Comparison of ENCODE assay signal across 8 cellular contexts in the genomic region with DNA sequence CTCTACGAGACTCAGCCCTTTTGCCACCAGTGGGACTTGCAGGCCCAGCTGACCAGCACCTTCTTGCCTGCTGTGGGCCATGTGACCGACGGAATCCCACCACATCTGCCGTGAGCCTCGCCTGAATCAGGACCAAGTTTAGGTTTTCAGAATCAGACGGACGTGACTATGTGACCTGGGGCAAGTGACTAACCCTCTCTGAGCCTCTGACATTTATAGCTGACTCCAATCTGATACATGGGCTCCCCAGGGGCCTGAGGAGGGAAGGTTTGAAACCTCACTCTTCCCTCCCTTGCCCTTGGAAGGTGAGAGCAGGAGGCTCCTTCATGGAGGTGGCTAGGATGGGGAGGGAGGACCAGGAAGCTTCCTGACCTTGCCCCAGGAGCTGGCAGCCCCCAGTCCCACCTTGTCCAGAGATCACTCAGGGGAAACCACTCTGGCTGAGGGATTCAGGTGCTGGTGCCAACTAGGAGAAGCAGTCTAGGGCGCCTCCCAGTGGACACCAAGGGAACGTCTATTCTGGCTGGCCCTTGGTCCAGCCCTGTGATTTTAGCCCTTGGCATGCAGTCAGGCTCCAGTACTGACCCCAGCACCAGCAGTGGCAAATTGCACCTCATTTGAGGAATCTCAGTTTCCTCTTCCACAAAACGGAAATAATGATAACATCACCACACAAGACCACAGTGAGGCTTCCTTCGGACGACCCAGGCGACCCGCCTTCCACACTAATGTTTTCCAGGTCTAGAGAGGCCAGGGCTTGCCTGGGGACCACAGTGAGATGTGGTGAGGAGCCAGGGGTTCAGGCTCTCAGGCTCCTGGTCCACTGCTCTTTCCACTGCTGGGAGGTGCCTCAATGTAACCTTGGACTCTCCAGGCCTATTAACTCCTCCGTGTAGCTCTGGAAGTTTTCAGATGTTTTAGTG. TPM values are rescaled to one million over a fixed set of nuclear protein-coding genes. Genes with fewer than 3 reads are reported as not detected.
DNase-seq lines count a peak whose midpoint lies in the region; ATAC-seq, FAIRE-seq and TF ChIP-seq lines count a peak whose summit lies in the region.

No MANE protein-coding gene starts in this region.

- H4K8ac ChIP-seq in neuronal stem cell (ENCODE audit: low read depth, low read length), result no peak overlapping the region

- peak; percentile 68 to 72 for TF ChIP-seq RAD21 in A549 (conservative IDR thresholded peaks at IDR 0.05 in 1 of 2, IDR thresholded peaks at IDR 0.05 in 1 of 2)

- ATAC-seq in A549, result peak; percentile 81 to 95
- peak; percentile 58 for ATAC-seq in activated CD8-positive, alpha-beta T cell treated with anti-CD3 and anti-CD28 coated beads, Interleukin-2, amount 10 ng/mL, durations not matched to agents 7 days and 5 days
- ATAC-seq in HG02970 (IDR thresholded peaks at IDR 0.05; ENCODE audit: low FRiP score, unreplicated experiment), result no peak

- FAIRE-seq in A549 (lab: Jason Lieb, UNC), result no peak

- no peak overlapping the region for H2BK120ac ChIP-seq in neuronal stem cell (ENCODE audit: low read depth, low read length)

- H3K4ac ChIP-seq in neuronal stem cell (ENCODE audit: low read length), result no peak overlapping the region

- H3K36me3 ChIP-seq in neuronal stem cell (replicated peaks in 1 of 2; ENCODE audit: control insufficient read depth in 2 of 2, insufficient read depth in 2 of 2, low read length in 2 of 2), result no peaks in the 10 kb centered on the region

- peak overlapping the region; percentile 8 for H2BK15ac ChIP-seq in neuronal stem cell (ENCODE audit: low read length)

- H3K27ac ChIP-seq in A549, result no peak overlapping the region
- H3K27ac ChIP-seq in neuronal stem cell (replicated peaks; ENCODE audit: low read length), result no peak overlapping the region

- CTCF ChIA-PET in A549 (lab: Yijun Ruan, JAX), result interaction anchor here (0.6 to 4.5 kb wide), 38 partner anchors 8 to 434 kb away, joined by 3 to 59 read pairs (median 4); a partner anchor contains a TSS
- CTCF ChIA-PET in activated CD8-positive, alpha-beta T cell treated with anti-CD3 and anti-CD28 coated beads, Interleukin-2, amount 10 ng/mL, durations not matched to agents 7 days and 5 days (lab: Charles Lee), result interaction anchor here (0.7 to 2.1 kb wide), 4 partner anchors 11 to 181 kb away, joined by 3 to 6 read pairs (median 3); no protein-coding TSS in a partner anchor

- H3K9me3 ChIP-seq in A549 (no peaks in the 10 kb centered on the region), neuronal stem cell (replicated peaks in 1 of 2; ENCODE audit: control insufficient read depth in 2 of 2, insufficient read depth in 1 of 2, low read depth in 1 of 2, low read length in 2 of 2) (no peaks in the 10 kb centered on the region)

- H3K9ac ChIP-seq in neuronal stem cell (ENCODE audit: low read depth, low read length, poor library complexity), result peak overlapping the region; percentile 55

- peak overlapping the region; percentile 63 for H3K14ac ChIP-seq in neuronal stem cell (ENCODE audit: low read length)

- H2AFZ ChIP-seq in neuronal stem cell (ENCODE audit: low read length), result no peak overlapping the region

- H2BK5ac ChIP-seq in neuronal stem cell (ENCODE audit: low read length), result no peak overlapping the region

- 56% methylated on average over 13 of the region's 15 CpGs for WGBS in A549 (ENCODE audit: missing lambda C conversion rate)
- WGBS in neuronal stem cell (ENCODE audit: extremely low coverage in 2 of 2, insufficient read length in 2 of 2, insufficient replicate concordance in 1 of 2), 2 donors, result no CpG with 5 or more reads among the region's 15 CpGs

- H3K18ac ChIP-seq in neuronal stem cell (ENCODE audit: low read length), result peak overlapping the region; percentile 11

- H3K4me1 Mint-ChIP-seq in activated CD8-positive, alpha-beta T cell treated with anti-CD3 and anti-CD28 coated beads, Interleukin-2, amount 10 ng/mL, durations not matched to agents 7 days and 5 days (ENCODE audit: low read depth), result peaks cover 7% of the 10 kb centered on the region

- no peaks in the 10 kb centered on the region for H3K36me3 Mint-ChIP-seq in activated CD8-positive, alpha-beta T cell treated with anti-CD3 and anti-CD28 coated beads, Interleukin-2, amount 10 ng/mL, durations not matched to agents 7 days and 5 days (ENCODE audit: low read depth)

- peaks cover 6% of the 10 kb centered on the region for H3K27me3 Mint-ChIP-seq in activated CD8-positive, alpha-beta T cell treated with anti-CD3 and anti-CD28 coated beads, Interleukin-2, amount 10 ng/mL, durations not matched to agents 7 days and 5 days (ENCODE audit: low read depth)

- no peak overlapping the region for H4K91ac ChIP-seq in neuronal stem cell (ENCODE audit: low read depth, low read length, poor library complexity)

- H3K79me1 ChIP-seq in neuronal stem cell (ENCODE audit: low read depth, low read length), result no peaks in the 10 kb centered on the region

- H3K27me3 ChIP-seq in neuronal stem cell (ENCODE audit: control insufficient read depth in 3 of 3, insufficient read depth in 3 of 3, low read depth in 1 of 3, low read length in 3 of 3), result no peaks in the 10 kb centered on the region

- no peak overlapping the region for H3K4me3 Mint-ChIP-seq in activated CD8-positive, alpha-beta T cell treated with anti-CD3 and anti-CD28 coated beads, Interleukin-2, amount 10 ng/mL, durations not matched to agents 7 days and 5 days

- peak; percentile 65 to 67 for DNase-seq in A549 (ENCODE audit: low read depth in 1 of 2, low spot score in 1 of 2)
- DNase-seq in GM10266 (ENCODE audit: extremely low spot score), result peak; percentile 41
- DNase-seq in NCI-H2196 (lab: John Stamatoyannopoulos, UW; ENCODE audit: unreplicated experiment), result peak; percentile 71
- DNase-seq in activated CD8-positive, alpha-beta T cell treated with anti-CD3 and anti-CD28 coated beads, Interleukin-2, amount 10 ng/mL, durations not matched to agents 7 days and 5 days, result peak; percentile 57
- peak; percentile 82 for DNase-seq in fibroblast of mammary gland (ENCODE audit: low read depth)
- peak; percentile 67 for DNase-seq in neuronal stem cell (ENCODE audit: low spot score)
- DNase-seq in cerebellar nuclear complex (lab: John Stamatoyannopoulos, UW), result no peak

- no peak for TF ChIP-seq POLR2A in A549 (IDR thresholded peaks at IDR 0.05; ENCODE audit: low read length)

- H3K4me2 ChIP-seq in A549 (no peak overlapping the region), neuronal stem cell (ENCODE audit: insufficient read depth, low read length, poor library complexity, severe bottlenecking) (no peak overlapping the region)

- no peak for TF ChIP-seq EP300 in A549 (IDR thresholded peaks at IDR 0.05)

- H3K4me1 ChIP-seq in A549 (no peaks in the 10 kb centered on the region), neuronal stem cell (ENCODE audit: control insufficient read depth in 2 of 2, insufficient read depth in 1 of 2, low read depth in 1 of 2, low read length in 2 of 2) (peaks cover 15 to 22% of the 10 kb centered on the region in 2 donors)

- H3K23ac ChIP-seq in neuronal stem cell (ENCODE audit: low read depth, low read length, poor library complexity), result no peak overlapping the region

- POLR2A ChIA-PET in A549 (lab: Yijun Ruan, JAX), result no interaction called here
- POLR2A ChIA-PET in activated CD8-positive, alpha-beta T cell treated with anti-CD3 and anti-CD28 coated beads, Interleukin-2, amount 10 ng/mL, durations not matched to agents 7 days and 5 days (lab: Charles Lee), result no interaction called here

- H3K4me3 ChIP-seq in A549 (no peak overlapping the region), fibroblast of mammary gland (ENCODE audit: control insufficient read depth, low read depth, low read length) (no peak overlapping the region), neuronal stem cell (ENCODE audit: low read length in 2 of 2) (no peak overlapping the region)

- H2BK12ac ChIP-seq in neuronal stem cell (ENCODE audit: low read length), result peak overlapping the region; percentile 36

- no peaks in the 10 kb centered on the region for H3K9me3 Mint-ChIP-seq in activated CD8-positive, alpha-beta T cell treated with anti-CD3 and anti-CD28 coated beads, Interleukin-2, amount 10 ng/mL, durations not matched to agents 7 days and 5 days (ENCODE audit: insufficient read depth)

- TF ChIP-seq CTCF in A549 (IDR thresholded peaks at IDR 0.05), result peak; percentile 75
- peak; percentile 70 for TF ChIP-seq CTCF in GM10266 (IDR thresholded peaks at IDR 0.05; ENCODE audit: control insufficient read depth, insufficient read depth, low read depth, missing control alignments)
- TF ChIP-seq CTCF in fibroblast of mammary gland (conservative IDR thresholded peaks at IDR 0.05; ENCODE audit: control insufficient read depth, insufficient read depth, low read depth, low read length), result peak; percentile 95

- peak overlapping the region; percentile 53 for H2AK5ac ChIP-seq in neuronal stem cell (ENCODE audit: low read depth, low read length)

- no peak overlapping the region for H3K27ac Mint-ChIP-seq in activated CD8-positive, alpha-beta T cell treated with anti-CD3 and anti-CD28 coated beads, Interleukin-2, amount 10 ng/mL, durations not matched to agents 7 days and 5 days

TF ChIP-seq in A549, 52 proteins besides CTCF, POLR2A, EP300 and RAD21:
- TF ChIP-seq SMC3 (IDR thresholded peaks at IDR 0.05) (peak; percentile 53; the same call in 2 of the 3 replicates), RCOR1 (IDR thresholded peaks at IDR 0.05; ENCODE audit: low read depth, low read length) (no peak)

RNA-seq across cellular contexts. Expression of a gene that starts 47.2 kb away (rescaled TPM):
- 0.37 and 0.38 TPM in 2 replicates for polyA plus RNA-seq in A549 (2011; rRNA removed)
- polyA plus RNA-seq in A549 (2012; cell fraction: cytosol; rRNA removed), result 0.77 and 1.1 TPM in 2 replicates
- 0.61 and 1.3 TPM in 2 replicates for polyA plus RNA-seq in A549 (2012; cell fraction: nucleus; rRNA removed)
- polyA plus RNA-seq in A549 (2017; fragmentation: RNase III; extraction: RNeasy Plus Mini Kit Qiagen cat#74134 plus additional on column Dnase treatment), result 0.78 to 1.0 TPM (median 1.0 TPM) in 3 replicates
- 0.41 and 0.49 TPM in 2 replicates for polyA minus RNA-seq in A549 (2011; rRNA and poly(A)+ RNA removed)
- not detected for total RNA-seq in activated CD8-positive, alpha-beta T cell treated with anti-CD3 and anti-CD28 coated beads, Interleukin-2, amount 10 ng/mL, durations not matched to agents 7 days and 5 days
- polyA plus RNA-seq in neuronal stem cell (2013, experiment 1 of 2), result 2.5 TPM
- 2.3 TPM for polyA plus RNA-seq in neuronal stem cell (2013, experiment 2 of 2)

RNA-seq across cellular contexts. Expression of a gene that starts 52.1 kb away (rescaled TPM):
- polyA plus RNA-seq in A549 (2011; rRNA removed), result 0.93 and 1.2 TPM in 2 replicates
- 2.3 and 3.7 TPM in 2 replicates for polyA plus RNA-seq in A549 (2012; cell fraction: cytosol; rRNA removed)
- 6.3 and 8.7 TPM in 2 replicates for polyA plus RNA-seq in A549 (2012; cell fraction: nucleus; rRNA removed)
- 2.2 to 2.5 TPM (median 2.5 TPM) in 3 replicates for polyA plus RNA-seq in A549 (2017; fragmentation: RNase III; extraction: RNeasy Plus Mini Kit Qiagen cat#74134 plus additional on column Dnase treatment)
- 2.0 and 2.3 TPM in 2 replicates for polyA minus RNA-seq in A549 (2011; rRNA and poly(A)+ RNA removed)
- under 1 TPM in 1 of 2 experiments, not detected in 1; 0.05 TPM for total RNA-seq in activated CD8-positive, alpha-beta T cell treated with anti-CD3 and anti-CD28 coated beads, Interleukin-2, amount 10 ng/mL, durations not matched to agents 7 days and 5 days
- 3.7 TPM for polyA plus RNA-seq in neuronal stem cell (2013, experiment 1 of 2)
- 3.5 TPM for polyA plus RNA-seq in neuronal stem cell (2013, experiment 2 of 2)

Comparison
In these comparisons a context has a peak if more than half of its experiments do, and no peak if none do; other contexts are left out.
1. DNase-seq: peak in A549 (2 of 2), GM10266 (single experiment), NCI-H2196 (single experiment), activated CD8-positive, alpha-beta T cell treated with anti-CD3 and anti-CD28 coated beads, Interleukin-2, amount 10 ng/mL, durations not matched to agents 7 days and 5 days (single experiment), fibroblast of mammary gland (single experiment) and neuronal stem cell (single experiment); none in cerebellar nuclear complex (0 of 2).
2. Peak in every context shown above with its lines, with median percentiles within 50 percentile points of each other: CTCF ChIP-seq.